ENCODE assay signal across 8 cellular contexts in genomic region chr2:105919826-105920225, GRCh38.
A peak's percentile ranks its signal among the peaks of the same experiment; 100 is the strongest.
DNase-seq lines count a peak whose midpoint lies in the region; ATAC-seq and TF ChIP-seq lines count a peak whose summit lies in the region.

No MANE protein-coding gene starts in this region.

- POLR2A ChIA-PET in GM10248 (lab: Yijun Ruan, JAX): no interaction called here

- H3K27ac ChIP-seq in liver (ENCODE audit: low read depth in 1 of 2, low read length in 2 of 2): no peak overlapping the region

- H3K36me3 ChIP-seq in liver (ENCODE audit: control insufficient read depth in 4 of 4, insufficient read depth in 3 of 4, low read depth in 1 of 4, low read length in 3 of 4): no peaks in the 10 kb centered on the region

- ATAC-seq in HG02642 (IDR thresholded peaks at IDR 0.05; ENCODE audit: poor library complexity, unreplicated experiment) (no peak), HG02623 (IDR thresholded peaks at IDR 0.05; ENCODE audit: unreplicated experiment) (no peak), GM18498 (IDR thresholded peaks at IDR 0.05; ENCODE audit: unreplicated experiment) (no peak)

- in situ Hi-C loops in astrocyte of the spinal cord (cut with HindIII; ENCODE audit: low sequenced_read_pairs): no loop called here

- no peak overlapping the region for H3K9ac ChIP-seq in liver (ENCODE audit: low read depth in 1 of 2, low read length in 2 of 2)

- TF ChIP-seq CTCF in GM10248 (IDR thresholded peaks at IDR 0.05; ENCODE audit: control extremely low read depth, extremely low read depth, low read depth, missing control alignments): peak; percentile 9
- peak; percentile 41 for TF ChIP-seq CTCF in astrocyte of the spinal cord (IDR thresholded peaks at IDR 0.05; ENCODE audit: low read depth, low read length)
- peak; percentile 37 for TF ChIP-seq CTCF in liver (IDR thresholded peaks at IDR 0.05; ENCODE audit: low read depth, low read length, missing input control)

- H3K9me3 ChIP-seq in liver (ENCODE audit: control insufficient read depth in 4 of 4, low read length in 3 of 4): peaks cover 0 to 1% (median 0%) of the 10 kb centered on the region in 4 donors

- no peaks in the 10 kb centered on the region for H3K4me1 ChIP-seq in liver (ENCODE audit: control insufficient read depth in 4 of 4, insufficient read depth in 4 of 4, low read length in 3 of 4)

- H3K27me3 ChIP-seq in liver (ENCODE audit: control insufficient read depth in 4 of 4, insufficient read depth in 4 of 4, low read length in 3 of 4): no peaks in the 10 kb centered on the region

- CTCF ChIA-PET in GM10248 (lab: Yijun Ruan, JAX): interaction anchor here (0.9 to 1.2 kb wide), 3 partner anchors 15 to 29 kb away, joined by 3 to 4 read pairs (median 3); no protein-coding TSS in a partner anchor

- no peak for DNase-seq in GM10248 (ENCODE audit: extremely low spot score)
- peak; percentile 82 for DNase-seq in RPMI8226
- DNase-seq in astrocyte of the spinal cord (ENCODE audit: low read depth, low spot score): peak; percentile 12
- DNase-seq in NCI-H524 (lab: John Stamatoyannopoulos, UW): no peak

- peak; percentile 33 to 75 for TF ChIP-seq RAD21 in liver (IDR thresholded peaks at IDR 0.05)

- H3K4me3 ChIP-seq in astrocyte of the spinal cord (ENCODE audit: low read depth, low read length): no peak overlapping the region
- H3K4me3 ChIP-seq in liver (ENCODE audit: low read depth in 1 of 3, low read length in 3 of 3): no peak overlapping the region

TF ChIP-seq in liver, 16 proteins besides CTCF, POLR2A, EP300 and RAD21:
- TF ChIP-seq HNF4A (conservative IDR thresholded peaks at IDR 0.05) (no peak), MAX (IDR thresholded peaks at IDR 0.05) (no peak), FOXA1 (IDR thresholded peaks at IDR 0.05) (no peak), EGR1 (IDR thresholded peaks at IDR 0.05; ENCODE audit: low read depth in 2 of 2) (no peak), FOXA2 (IDR thresholded peaks at IDR 0.05) (no peak), JUND (IDR thresholded peaks at IDR 0.05) (no peak), REST (IDR thresholded peaks at IDR 0.05) (no peak), RXRA (IDR thresholded peaks at IDR 0.05) (no peak), GABPA (IDR thresholded peaks at IDR 0.05 in 1 of 2, conservative IDR thresholded peaks at IDR 0.05 in 1 of 2) (no peak), HNF4G (IDR thresholded peaks at IDR 0.05) (no peak)

Comparison
In these comparisons a context has a peak if more than half of its experiments do, and no peak if none do; other contexts are left out.
1. DNase-seq: peak in RPMI8226 (single experiment) and astrocyte of the spinal cord (single experiment); none in GM10248 (single experiment) and NCI-H524 (0 of 2).
2. Peak in every context shown above with its lines, with median percentiles within 50 percentile points of each other: CTCF ChIP-seq.